Comparison of ENCODE assay signal across 1 cellular context in genomic region chr1:78038071-78038470, GRCh38.
TF ChIP-seq lines count a peak whose summit lies in the region.

No MANE protein-coding gene starts in this region.

TF ChIP-seq in endothelial cell of umbilical vein, 7 proteins besides CTCF, POLR2A, EP300 and RAD21:
- TF ChIP-seq MAX (IDR thresholded peaks at IDR 0.05; ENCODE audit: insufficient read depth, insufficient read length) (no peak), EZH2 (IDR thresholded peaks at IDR 0.05; ENCODE audit: borderline replicate concordance, low read depth, low read length, severe bottlenecking) (no peak), JUN (IDR thresholded peaks at IDR 0.05; ENCODE audit: borderline replicate concordance, insufficient read depth, insufficient read length, low read depth) (no peak), GATA2 (IDR thresholded peaks at IDR 0.05; ENCODE audit: insufficient read depth, insufficient read length, low read depth, low read length) (no peak), POLR2AphosphoS5 (IDR thresholded peaks at IDR 0.05; ENCODE audit: insufficient read depth, low read depth, low read length) (no peak), FOS (IDR thresholded peaks at IDR 0.05; ENCODE audit: borderline replicate concordance, insufficient read depth, low read length) (no peak)
TF ChIP-seq in endothelial cell of umbilical vein: peak in this region for 0.
